In genomic region chr1:117389779-117390178, GRCh38 we compare ENCODE assay signal across 19 cellular contexts. TPM values are rescaled to one million over a fixed set of nuclear protein-coding genes. Genes with fewer than 3 reads are reported as not detected.
DNase-seq lines count a peak whose midpoint lies in the region; ATAC-seq and TF ChIP-seq lines count a peak whose summit lies in the region.
"Had no signal": no experiment of that assay in that cellular context is flagged by ENCODE, and none has a peak within 500 bp of the region (broad histone marks: within the 10 kb centered on the region; RNA-seq: fewer than 3 reads in every experiment).

No MANE protein-coding gene starts in this region.

- no peak for TF ChIP-seq CTCF in natural killer cell (IDR thresholded peaks at IDR 0.05)
- no peak for TF ChIP-seq CTCF in HEK293 (tag by site-specific recombination; IDR thresholded peaks at IDR 0.05)
- TF ChIP-seq CTCF in nephron (IDR thresholded peaks at IDR 0.05; ENCODE audit: unreplicated experiment in 3 of 3), result no peak

- H3K27me3 Mint-ChIP-seq in natural killer cell (ENCODE audit: low read depth in 2 of 2) (no peaks in the 10 kb centered on the region), nephron (ENCODE audit: low read depth) (no peaks in the 10 kb centered on the region)
- H3K27me3 Mint-ChIP-seq in natural killer cell treated with Interleukin-12 subunit alpha and Interleukin-12 subunit beta and Interleukin-15 and Interleukin-18, amount 100 ng/mL, for 72 hours, result no peaks in the 10 kb centered on the region
- no peaks in the 10 kb centered on the region for H3K27me3 Mint-ChIP-seq in effector memory CD8-positive, alpha-beta T cell
- H3K27me3 Mint-ChIP-seq in activated CD4-positive, alpha-beta T cell treated with anti-CD3 and anti-CD28 coated beads for 36 hours, result no peaks in the 10 kb centered on the region
- H3K27me3 Mint-ChIP-seq: CD4-positive, alpha-beta T cell had no signal

- H3K4me3 ChIP-seq in HEK293 (ENCODE audit: low read depth, low read length), result no peak overlapping the region
- H3K4me3 ChIP-seq: BLaER1 had no signal

- CTCF ChIA-PET in HEK293 (lab: Yijun Ruan, JAX), result no interaction called here
- CTCF ChIA-PET in activated CD4-positive, alpha-beta T cell treated with anti-CD3 and anti-CD28 coated beads for 36 hours (lab: Charles Lee), result no interaction called here

- no peaks in the 10 kb centered on the region for H3K9me3 ChIP-seq in HEK293 (ENCODE audit: control insufficient read depth, insufficient read depth, low read depth, low read length)
- H3K9me3 ChIP-seq: BE2C, Caco-2 had no signal

- H3K27ac ChIP-seq in HEK293 (ENCODE audit: extremely low read depth, low read depth, low read length), result no peak overlapping the region
- H3K27ac ChIP-seq: BLaER1 had no signal

- H3K27ac Mint-ChIP-seq in natural killer cell (peak overlapping the region; percentile 55 to 81), nephron (peak overlapping the region in 2 of 3 experiments; percentile 48 to 61)
- no peak overlapping the region for H3K27ac Mint-ChIP-seq in natural killer cell treated with Interleukin-12 subunit alpha and Interleukin-12 subunit beta and Interleukin-15 and Interleukin-18, amount 100 ng/mL, for 72 hours
- H3K27ac Mint-ChIP-seq in effector memory CD8-positive, alpha-beta T cell, result no peak overlapping the region
- H3K27ac Mint-ChIP-seq in activated CD4-positive, alpha-beta T cell treated with anti-CD3 and anti-CD28 coated beads for 36 hours, result no peak overlapping the region
- H3K27ac Mint-ChIP-seq: CD14-positive monocyte; CD4-positive, alpha-beta T cell; CD8-positive, alpha-beta T cell had no signal

- no peak for DNase-seq in natural killer cell
- DNase-seq in natural killer cell treated with Interleukin-12 subunit alpha and Interleukin-12 subunit beta and Interleukin-15 and Interleukin-18, amount 100 ng/mL, for 72 hours (ENCODE audit: low spot score), result no peak
- no peak for DNase-seq in NCI-H2196 treated with DMSO at 0.1 percent for 48 hours (lab: John Stamatoyannopoulos, UW; ENCODE audit: unreplicated experiment)
- no peak for DNase-seq in effector memory CD8-positive, alpha-beta T cell
- DNase-seq in activated CD4-positive, alpha-beta T cell treated with anti-CD3 and anti-CD28 coated beads for 36 hours, result no peak
- DNase-seq: 8988T; ACHN; C1 segment of cervical spinal cord; Caco-2; Calu3; CD4-positive, alpha-beta T cell; CD8-positive, alpha-beta T cell; DMS79 treated with DMSO at 0.1 percent for 48 hours; GF-D8 had no signal

- H3K9me3 Mint-ChIP-seq in natural killer cell (no peaks in the 10 kb centered on the region), nephron (no peaks in the 10 kb centered on the region)
- H3K9me3 Mint-ChIP-seq in natural killer cell treated with Interleukin-12 subunit alpha and Interleukin-12 subunit beta and Interleukin-15 and Interleukin-18, amount 100 ng/mL, for 72 hours, result no peaks in the 10 kb centered on the region
- H3K9me3 Mint-ChIP-seq in effector memory CD8-positive, alpha-beta T cell, result no peaks in the 10 kb centered on the region
- no peaks in the 10 kb centered on the region for H3K9me3 Mint-ChIP-seq in activated CD4-positive, alpha-beta T cell treated with anti-CD3 and anti-CD28 coated beads for 36 hours (ENCODE audit: low read depth)
- H3K9me3 Mint-ChIP-seq: CD14-positive monocyte; CD4-positive, alpha-beta T cell; CD8-positive, alpha-beta T cell had no signal

- H3K4me1 Mint-ChIP-seq in natural killer cell (peaks cover 64 to 69% of the 10 kb centered on the region in 2 donors), nephron (peaks cover 28% of the 10 kb centered on the region)
- H3K4me1 Mint-ChIP-seq in natural killer cell treated with Interleukin-12 subunit alpha and Interleukin-12 subunit beta and Interleukin-15 and Interleukin-18, amount 100 ng/mL, for 72 hours (ENCODE audit: low read depth in 2 of 2), result peaks cover 40 to 68% of the 10 kb centered on the region in 2 donors
- H3K4me1 Mint-ChIP-seq in effector memory CD8-positive, alpha-beta T cell (ENCODE audit: low read depth in 2 of 2), result peaks cover 53 to 78% of the 10 kb centered on the region in 2 donors
- H3K4me1 Mint-ChIP-seq in activated CD4-positive, alpha-beta T cell treated with anti-CD3 and anti-CD28 coated beads for 36 hours, result peaks cover 73% of the 10 kb centered on the region

- POLR2A ChIA-PET in HEK293 (lab: Yijun Ruan, JAX), result no interaction called here
- POLR2A ChIA-PET in activated CD4-positive, alpha-beta T cell treated with anti-CD3 and anti-CD28 coated beads for 36 hours (lab: Charles Lee), result no interaction called here

- ATAC-seq in natural killer cell, result no peak
- ATAC-seq in natural killer cell treated with Interleukin-12 subunit alpha and Interleukin-12 subunit beta and Interleukin-15 and Interleukin-18, amount 100 ng/mL, for 72 hours, result no peak
- no peak for ATAC-seq in effector memory CD8-positive, alpha-beta T cell (replicated peaks)
- ATAC-seq in activated CD4-positive, alpha-beta T cell treated with anti-CD3 and anti-CD28 coated beads for 36 hours, result no peak
- ATAC-seq: CD8-positive, alpha-beta T cell had no signal

- H3K4me3 Mint-ChIP-seq in natural killer cell (no peak overlapping the region), nephron (no peak overlapping the region)
- H3K4me3 Mint-ChIP-seq in natural killer cell treated with Interleukin-12 subunit alpha and Interleukin-12 subunit beta and Interleukin-15 and Interleukin-18, amount 100 ng/mL, for 72 hours, result no peak overlapping the region
- no peak overlapping the region for H3K4me3 Mint-ChIP-seq in effector memory CD8-positive, alpha-beta T cell
- H3K4me3 Mint-ChIP-seq in activated CD4-positive, alpha-beta T cell treated with anti-CD3 and anti-CD28 coated beads for 36 hours, result no peak overlapping the region
- H3K4me3 Mint-ChIP-seq: CD14-positive monocyte; CD8-positive, alpha-beta T cell had no signal

- peaks cover 8% of the 10 kb centered on the region; the same call in 1 of the 2 replicates for H3K4me1 ChIP-seq in HEK293 (ENCODE audit: control insufficient read depth, insufficient read depth, low read length)
- H3K4me1 ChIP-seq: Caco-2 had no signal

- intact Hi-C loops in natural killer cell (cut with micrococcal nuclease), result no loop called here
- intact Hi-C loops in activated CD4-positive, alpha-beta T cell treated with anti-CD3 and anti-CD28 coated beads for 36 hours (cut with DNase I, micrococcal nuclease), result no loop called here

- H3K36me3 Mint-ChIP-seq in natural killer cell (no peaks in the 10 kb centered on the region), nephron (ENCODE audit: low read depth) (peaks cover 4% of the 10 kb centered on the region)
- H3K36me3 Mint-ChIP-seq in natural killer cell treated with Interleukin-12 subunit alpha and Interleukin-12 subunit beta and Interleukin-15 and Interleukin-18, amount 100 ng/mL, for 72 hours, result no peaks in the 10 kb centered on the region
- H3K36me3 Mint-ChIP-seq in effector memory CD8-positive, alpha-beta T cell (ENCODE audit: insufficient read depth), result no peaks in the 10 kb centered on the region
- peaks cover 3% of the 10 kb centered on the region for H3K36me3 Mint-ChIP-seq in activated CD4-positive, alpha-beta T cell treated with anti-CD3 and anti-CD28 coated beads for 36 hours (ENCODE audit: low read depth)
- H3K36me3 Mint-ChIP-seq: CD8-positive, alpha-beta T cell had no signal

- no peaks in the 10 kb centered on the region for H3K36me3 ChIP-seq in HEK293 (ENCODE audit: control insufficient read depth in 2 of 2, insufficient read depth in 1 of 2, low read length in 2 of 2)
- H3K36me3 ChIP-seq: BE2C, BLaER1 had no signal

TF ChIP-seq in HEK293, 187 proteins besides CTCF, POLR2A, EP300 and RAD21 (continues in another document):
- TF ChIP-seq ZNF580 (tag by site-specific recombination; IDR thresholded peaks at IDR 0.05) (no peak), ZNF202 (tag by site-specific recombination; IDR thresholded peaks at IDR 0.05; ENCODE audit: borderline replicate concordance) (no peak), ATF2 (tag by site-specific recombination; IDR thresholded peaks at IDR 0.05; ENCODE audit: low read depth) (peak; percentile 83), ZNF350 (tag by site-specific recombination; IDR thresholded peaks at IDR 0.05) (no peak), ZNF843 (tag by site-specific recombination; IDR thresholded peaks at IDR 0.05) (no peak), PRDM6 (tag by site-specific recombination; IDR thresholded peaks at IDR 0.05) (peak; percentile 68), YY2 (tag by site-specific recombination; IDR thresholded peaks at IDR 0.05) (no peak)

RNA-seq across cellular contexts. Expression of gene MAN1A2, which starts 22.5 kb away (rescaled TPM):
- total RNA-seq in natural killer cell, result 10 to 100 TPM; 75.5 to 90.0 (median 87.1) TPM
- total RNA-seq in natural killer cell treated with Interleukin-12 subunit alpha and Interleukin-12 subunit beta and Interleukin-15 and Interleukin-18, amount 100 ng/mL, for 72 hours, result 10 to 100 TPM; 44.3 to 47.4 TPM
- 10 to 100 TPM; 18.5 to 20.4 TPM for total RNA-seq in activated CD4-positive, alpha-beta T cell treated with anti-CD3 and anti-CD28 coated beads for 36 hours

Comparison
In these comparisons a context has a peak if more than half of its experiments do, and no peak if none do; other contexts are left out.
1. H3K27ac Mint-ChIP-seq: peak in natural killer cell (2 of 2) and nephron (2 of 3); none in natural killer cell treated with Interleukin-12 subunit alpha and Interleukin-12 subunit beta and Interleukin-15 and Interleukin-18, amount 100 ng/mL, for 72 hours (0 of 2), effector memory CD8-positive, alpha-beta T cell (0 of 2) and activated CD4-positive, alpha-beta T cell treated with anti-CD3 and anti-CD28 coated beads for 36 hours (single experiment).